ENCODE assay signal across 10 cellular contexts in genomic region chr1:32773764-32774463, GRCh38. TPM values are rescaled to one million over a fixed set of nuclear protein-coding genes. Genes with fewer than 3 reads are reported as not detected.
DNase-seq lines count a peak whose midpoint lies in the region; ATAC-seq, FAIRE-seq and TF ChIP-seq lines count a peak whose summit lies in the region.
"Had no signal": no experiment of that assay in that cellular context is flagged by ENCODE, and none has a peak within 500 bp of the region (broad histone marks: within the 10 kb centered on the region; RNA-seq: fewer than 3 reads in every experiment).

No MANE protein-coding gene starts in this region.

- no peaks in the 10 kb centered on the region for H3K27me3 ChIP-seq in Caco-2 (replicated peaks; ENCODE audit: control insufficient read depth, insufficient read depth, low read length)
- H3K27me3 ChIP-seq in K562 (ENCODE audit: control insufficient read depth in 2 of 2, insufficient read depth in 2 of 2, low read length in 2 of 2) = no peaks in the 10 kb centered on the region

- H4K20me1 ChIP-seq in K562 (replicated peaks; ENCODE audit: control insufficient read depth, insufficient read depth, low read length) = peaks cover 12% of the 10 kb centered on the region; the same call in 1 of the 2 replicates

- H3K36me3 Mint-ChIP-seq in Caco-2 (ENCODE audit: insufficient read depth, unreplicated experiment) = peaks cover 82% of the 10 kb centered on the region
- H3K36me3 Mint-ChIP-seq in nephron progenitor cell (ENCODE audit: low read depth) = peaks cover 45% of the 10 kb centered on the region

- H3K4me1 ChIP-seq in Caco-2 (peaks cover 6% of the 10 kb centered on the region; the same call in 1 of the 2 replicates), K562 (replicated peaks in 1 of 2; ENCODE audit: control insufficient read depth in 2 of 2, insufficient read depth in 2 of 2, low read length in 2 of 2) (peaks cover 6 to 32% of the 10 kb centered on the region in 2 experiments; a peak in 3 of 5 replicates)

- TF ChIP-seq EP300 in K562 (IDR thresholded peaks at IDR 0.05; ENCODE audit: low read length) = no peak

- no peak; a peak in 1 of 4 replicates for TF ChIP-seq RAD21 in K562 (CRISPR knock-in tag; conservative IDR thresholded peaks at IDR 0.05 in 1 of 2, IDR thresholded peaks at IDR 0.05 in 1 of 2)

- no peak for TF ChIP-seq POLR2A in NB4 (IDR thresholded peaks at IDR 0.05; ENCODE audit: extremely low read depth, insufficient read length)
- peak; percentile 80 for TF ChIP-seq POLR2A in K562 (conservative IDR thresholded peaks at IDR 0.05)

- intact Hi-C loops in Caco-2 (cut with micrococcal nuclease; ENCODE audit: unreplicated experiment) (loop anchor here (1.0 to 10.0 kb wide), 2 partner anchors 62 to 369 kb away; no protein-coding TSS in a partner anchor), K562 (cut with micrococcal nuclease) (loop anchor here (1.0 to 5.0 kb wide), 5 partner anchors 25 to 325 kb away; partner anchors contain the start of gene FNDC5)

- 77% methylated on average over 7 of the region's 7 CpGs for WGBS in K562 (ENCODE audit: insufficient coverage, low coverage, missing lambda C conversion rate)

- H3K4me3 ChIP-seq in Caco-2 (ENCODE audit: low read depth, low read length) = no peak overlapping the region
- no peak overlapping the region for H3K4me3 ChIP-seq in NB4 (ENCODE audit: low read depth, low read length)
- no peak overlapping the region for H3K4me3 ChIP-seq in K562

- FAIRE-seq in K562 (lab: Jason Lieb, UNC) = no peak
- FAIRE-seq: endometrium, urothelium cell line had no signal

- ATAC-seq in K562 = peak; percentile 56

- no peak for DNase-seq in Caco-2
- DNase-seq in NB4 (ENCODE audit: low read depth) = peak; percentile 35
- DNase-seq in K562 (ENCODE audit: extremely low read depth in 1 of 4, low spot score in 3 of 4) = peak in 1 of 4 experiments; percentile 35
- no peak for DNase-seq in nephron progenitor cell
- no peak for DNase-seq in dermis blood vessel endothelial cell
- no peak for DNase-seq in activated CD8-positive, alpha-beta memory T cell treated with anti-CD3 and anti-CD28 coated beads, Interleukin-2, amount 50 U/mL, for 4 hours
- no peak for DNase-seq in MV-4-11 (lab: John Stamatoyannopoulos, UW)
- DNase-seq in activated CD4-positive, CD25-positive, alpha-beta regulatory T cell treated with anti-CD3 and anti-CD28 coated beads, Interleukin-2, amount 50 U/mL, for 72 hours = no peak

- H3K4me1 Mint-ChIP-seq in Caco-2 (ENCODE audit: low read depth, unreplicated experiment) = peaks cover 16% of the 10 kb centered on the region
- peaks cover 42% of the 10 kb centered on the region for H3K4me1 Mint-ChIP-seq in nephron progenitor cell

- in situ Hi-C loops in K562 (cut with MboI) = no loop called here

- no peak overlapping the region for H3K27ac ChIP-seq in K562 (ENCODE audit: extremely low read depth, low read depth, low read length)

- POLR2A ChIA-PET in Caco-2 (lab: Charles Lee) (no interaction called here), K562 (lab: Yijun Ruan, JAX) (interaction anchor here (0.6 to 8.8 kb wide), 31 partner anchors 9 to 292 kb away, joined by 3 to 116 read pairs (median 4); partner anchors contain the start of genes RBBP4, SYNC, YARS1 and ZBTB8OS)

- H3K36me3 ChIP-seq in Caco-2 (ENCODE audit: control insufficient read depth, insufficient read depth, low read length) (no peaks in the 10 kb centered on the region; the same call in 1 of the 2 replicates), K562 (ENCODE audit: control insufficient read depth, insufficient read depth, low read length) (peaks cover 88% of the 10 kb centered on the region)

- H3K27ac Mint-ChIP-seq in Caco-2 (ENCODE audit: unreplicated experiment) (peak overlapping the region; percentile 73), nephron progenitor cell (peak overlapping the region; percentile 75)

- no peaks in the 10 kb centered on the region for H3K79me2 ChIP-seq in K562 (ENCODE audit: control insufficient read depth, insufficient read depth, low read length)

- no peak overlapping the region for H2AFZ ChIP-seq in K562 (ENCODE audit: low read depth, low read length)

- H3K9me3 ChIP-seq in Caco-2 (no peaks in the 10 kb centered on the region), K562 (replicated peaks; ENCODE audit: control insufficient read depth, insufficient read depth, low read depth, low read length) (no peaks in the 10 kb centered on the region)

- H3K9me3 Mint-ChIP-seq in Caco-2 (ENCODE audit: unreplicated experiment) (no peaks in the 10 kb centered on the region), nephron progenitor cell (no peaks in the 10 kb centered on the region)

- peak overlapping the region in 1 of 2 experiments; percentile 6; a peak in 1 of 4 replicates for H3K9ac ChIP-seq in K562 (ENCODE audit: insufficient read depth in 1 of 2, low read depth in 2 of 2, low read length in 2 of 2)

- CTCF ChIA-PET in Caco-2 (lab: Charles Lee) = interaction anchor here (0.9 to 5.6 kb wide), 4 partner anchors 17 to 61 kb away, joined by 4 to 79 read pairs (median 4); no protein-coding TSS in a partner anchor
- CTCF ChIA-PET in K562 (lab: Yijun Ruan, JAX; ENCODE audit: low intra/inter-chr PET ratio) = interaction anchor here (1.4 to 5.8 kb wide), 4 partner anchors 57 to 254 kb away, joined by 6 to 99 read pairs (median 8); no protein-coding TSS in a partner anchor

- H3K27me3 Mint-ChIP-seq in Caco-2 (ENCODE audit: insufficient read depth, unreplicated experiment) (no peaks in the 10 kb centered on the region), nephron progenitor cell (ENCODE audit: low read depth, poor library complexity) (no peaks in the 10 kb centered on the region)

- peaks cover 3% of the 10 kb centered on the region for H3K9me1 ChIP-seq in K562 (ENCODE audit: control insufficient read depth, insufficient read depth, low read length)

- no TSS peak for BruUV-seq in Caco-2 (replicated peaks; lab: Mats Ljungman, UMichigan)
- BruUV-seq in K562 (replicated peaks; lab: Mats Ljungman, UMichigan) = no TSS peak

- no peak overlapping the region for H3K4me3 Mint-ChIP-seq in Caco-2 (ENCODE audit: unreplicated experiment)
- H3K4me3 Mint-ChIP-seq in nephron progenitor cell = no peak overlapping the region

- TF ChIP-seq CTCF in Caco-2 (IDR thresholded peaks at IDR 0.05; ENCODE audit: insufficient read depth in 1 of 2, low read depth in 1 of 2, low read length in 1 of 2, severe bottlenecking in 1 of 2, unreplicated experiment in 1 of 2) (no peak), NB4 (IDR thresholded peaks at IDR 0.05; ENCODE audit: low read depth, low read length) (no peak), K562 (IDR thresholded peaks at IDR 0.05 in 2 of 3, conservative IDR thresholded peaks at IDR 0.05 in 1 of 3; ENCODE audit: insufficient read depth in 2 of 3, low read depth in 1 of 3, low read length in 3 of 3) (no peak), nephron progenitor cell (IDR thresholded peaks at IDR 0.05) (no peak)

- H3K4me2 ChIP-seq in K562 (ENCODE audit: insufficient read depth, low read length) = no peak overlapping the region

TF ChIP-seq in K562, 482 proteins besides CTCF, POLR2A, EP300 and RAD21 (continues in another document):
- TF ChIP-seq RFX1 (IDR thresholded peaks at IDR 0.05) = no peak
- TF ChIP-seq SUPT5H (IDR thresholded peaks at IDR 0.05) = peak; percentile 73

RNA-seq across cellular contexts. Expression of gene YARS1, which starts 43.2 kb away (rescaled TPM):
- total RNA-seq in Caco-2 (2022) (177 and 184 TPM in 2 replicates), K562 (2014; rRNA removed) (336 and 418 TPM in 2 replicates), K562 (2014; rRNA removed; fragmentation: Illumina TruSeq; extraction: Trizol) (207 and 229 TPM in 2 replicates), K562 (2015; rRNA removed; fragmentation: Illumina TruSeq; extraction: Trizol) (127 TPM in 2 replicates), K562 (2021) (276 and 306 TPM in 2 replicates), dermis blood vessel endothelial cell (63.6 and 84.0 TPM in 2 replicates)
- 469 and 618 TPM in 2 replicates for total RNA-seq in K562 (2011; cell fraction: chromatin; rRNA removed; ENCODE audit: low replicate concordance)
- total RNA-seq in K562 (2011; cell fraction: nucleolus; rRNA removed) = 286 and 302 TPM in 2 replicates
- 416 and 469 TPM in 2 replicates for total RNA-seq in K562 (2011; cell fraction: nucleoplasm; rRNA removed)
- polyA plus RNA-seq in K562 (2011; rRNA removed) (166 and 174 TPM in 2 replicates), K562 (2014; fragmentation: Illumina TruSeq; extraction: Trizol) (312 and 330 TPM in 2 replicates), K562 (2014; fragmentation: Nextera tagmentation; extraction: Ambion mirVana) (10 to 100 TPM; 66.2 to 92.8 TPM), K562 (2014; rRNA removed) (182 and 201 TPM in 2 replicates)
- 69.3 and 114 TPM in 2 replicates for polyA plus RNA-seq in K562 (2011; cell fraction: cytosol; rRNA removed)
- polyA plus RNA-seq in K562 (2011; cell fraction: nucleus; rRNA removed) = 229 and 316 TPM in 2 replicates
- 197 and 532 TPM in 2 replicates for polyA plus RNA-seq in K562 (2012)
- 215 and 273 TPM in 2 replicates for polyA minus RNA-seq in K562 (2011; rRNA and poly(A)+ RNA removed)
- 116 and 173 TPM in 2 replicates for polyA minus RNA-seq in K562 (2011; cell fraction: cytosol; rRNA and poly(A)+ RNA removed)
- 55.7 and 137 TPM in 2 replicates for polyA minus RNA-seq in K562 (2011; cell fraction: nucleus; rRNA and poly(A)+ RNA removed)

RNA-seq across cellular contexts. Expression of gene S100PBP, which starts 43.5 kb away (rescaled TPM):
- total RNA-seq in Caco-2 (2022) = 23.8 and 32.8 TPM in 2 replicates
- 129 and 333 TPM in 2 replicates for total RNA-seq in K562 (2011; cell fraction: chromatin; rRNA removed; ENCODE audit: low replicate concordance)
- total RNA-seq in K562 (2011; cell fraction: nucleolus; rRNA removed) = 72.0 and 90.1 TPM in 2 replicates
- 168 and 289 TPM in 2 replicates for total RNA-seq in K562 (2011; cell fraction: nucleoplasm; rRNA removed)
- total RNA-seq in K562 (2014; rRNA removed) = 22.8 and 25.7 TPM in 2 replicates
- total RNA-seq in K562 (2014; rRNA removed; fragmentation: Illumina TruSeq; extraction: Trizol) = 60.2 and 71.1 TPM in 2 replicates
- total RNA-seq in K562 (2015; rRNA removed; fragmentation: Illumina TruSeq; extraction: Trizol) = 36.3 and 45.2 TPM in 2 replicates
- total RNA-seq in K562 (2021) = 39.7 and 51.4 TPM in 2 replicates
- 58.9 and 59.8 TPM in 2 replicates for polyA plus RNA-seq in K562 (2011; rRNA removed)
- 11.6 and 25.9 TPM in 2 replicates for polyA plus RNA-seq in K562 (2011; cell fraction: cytosol; rRNA removed)
- polyA plus RNA-seq in K562 (2011; cell fraction: nucleus; rRNA removed) = 46.3 and 64.2 TPM in 2 replicates
- polyA plus RNA-seq in K562 (2012) = 17.6 and 23.2 TPM in 2 replicates
- 29.4 and 32.9 TPM in 2 replicates for polyA plus RNA-seq in K562 (2014; fragmentation: Illumina TruSeq; extraction: Trizol)
- polyA plus RNA-seq in K562 (2014; fragmentation: Nextera tagmentation; extraction: Ambion mirVana) = 10 to 100 TPM; 22.9 to 31.8 TPM
- polyA plus RNA-seq in K562 (2014; rRNA removed) = 29.3 and 37.7 TPM in 2 replicates
- polyA minus RNA-seq in K562 (2011; rRNA and poly(A)+ RNA removed) = 81.4 and 115 TPM in 2 replicates
- 23.3 and 23.8 TPM in 2 replicates for polyA minus RNA-seq in K562 (2011; cell fraction: cytosol; rRNA and poly(A)+ RNA removed)
- polyA minus RNA-seq in K562 (2011; cell fraction: nucleus; rRNA and poly(A)+ RNA removed) = 27.1 and 58.4 TPM in 2 replicates
- 33.7 and 50.0 TPM in 2 replicates for total RNA-seq in dermis blood vessel endothelial cell
